27 cellular contexts compared by ENCODE assay signal in the genomic region with DNA sequence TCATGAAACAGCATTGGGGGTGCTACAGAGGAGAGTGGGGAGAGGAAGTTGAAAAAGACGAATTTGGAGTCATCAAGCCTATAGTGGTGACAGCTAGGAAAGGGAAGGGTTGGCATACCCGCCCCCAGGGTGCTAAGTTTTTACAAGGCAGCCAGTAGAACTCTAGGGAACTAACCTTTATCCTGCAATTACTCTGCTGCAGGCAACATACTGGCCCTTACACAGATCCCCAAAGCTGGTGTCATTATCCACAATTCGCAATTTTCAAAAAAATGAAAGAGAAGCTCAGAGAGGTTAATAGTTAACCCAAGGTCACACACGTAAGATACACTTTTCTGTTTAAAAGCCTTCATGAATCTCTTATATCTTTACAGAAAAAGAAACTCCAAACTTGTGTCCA.
"Had no signal": no experiment of that assay in that cellular context is flagged by ENCODE, and none has a peak within 500 bp of the region (broad histone marks: within the 10 kb centered on the region; RNA-seq: fewer than 3 reads in every experiment).

No MANE protein-coding gene starts in this region.

- H3K27me3 ChIP-seq: ascending aorta, breast epithelium, cardiac muscle cell, colonic mucosa had no signal

- H3K9me3 ChIP-seq: ascending aorta, breast epithelium, colonic mucosa had no signal

- H3K36me3 ChIP-seq: ascending aorta, breast epithelium, cardiac muscle cell, colonic mucosa had no signal

- H3K4me3 ChIP-seq: ascending aorta, breast epithelium, cardiac muscle cell, colonic mucosa had no signal

- DNase-seq: activated CD4-positive, alpha-beta memory T cell treated with anti-CD3 and anti-CD28 coated beads, Interleukin-2, amount 10 ng/mL, durations not matched to agents 7 days and 5 days; activated CD4-positive, alpha-beta T cell treated with anti-CD3 and anti-CD28 coated beads for 1 hour; activated CD4-positive, alpha-beta T cell treated with anti-CD3 and anti-CD28 coated beads for 4 hours; activated CD4-positive, alpha-beta T cell treated with anti-CD3 and anti-CD28 coated beads, Interleukin-2, amount 10 ng/mL, durations not matched to agents 7 days and 5 days; activated CD4-positive, alpha-beta T cell treated with anti-CD3 and anti-CD28 coated beads, Interleukin-2, amount 50 U/mL, for 4 hours; activated CD8-positive, alpha-beta memory T cell treated with anti-CD3 and anti-CD28 coated beads, Interleukin-2, amount 50 U/mL, for 48 hours; activated gamma-delta T cell; activated naive CD4-positive, alpha-beta T cell; activated naive CD4-positive, alpha-beta T cell treated with anti-CD3 and anti-CD28 coated beads, Interleukin-2, amount 10 ng/mL, durations not matched to agents 7 days and 5 days; activated naive CD8-positive, alpha-beta T cell treated with anti-CD3 and anti-CD28 coated beads, Interleukin-2, amount 10 ng/mL, durations not matched to agents 7 days and 5 days; activated T-cell treated with anti-CD3 and anti-CD28 coated beads for 4 hours; activated T-cell treated with anti-CD3 and anti-CD28 coated beads, Interleukin-2, amount 50 U/mL, for 24 hours; activated T-cell treated with anti-CD3 and anti-CD28 coated beads, Interleukin-2, amount 50 U/mL, for 72 hours; central memory CD4-positive, alpha-beta T cell; cerebellar nuclear complex; colonic mucosa; effector CD8-positive, alpha-beta T cell; endodermal cell; foreskin fibroblast; T-helper 1 cell; T-helper 2 cell had no signal

- H3K4me1 ChIP-seq: ascending aorta, breast epithelium, colonic mucosa had no signal

- ATAC-seq: activated naive CD4-positive, alpha-beta T cell treated with anti-CD3 and anti-CD28 coated beads, Interleukin-2, amount 50 U/mL, for 72 hours; activated T-cell treated with anti-CD3 and anti-CD28 coated beads, Interleukin-2, amount 50 U/mL, for 72 hours; esophagus mucosa; WTC11 had no signal

- H3K27ac ChIP-seq: ascending aorta, breast epithelium, cardiac muscle cell, colonic mucosa had no signal
